In the genomic region with DNA sequence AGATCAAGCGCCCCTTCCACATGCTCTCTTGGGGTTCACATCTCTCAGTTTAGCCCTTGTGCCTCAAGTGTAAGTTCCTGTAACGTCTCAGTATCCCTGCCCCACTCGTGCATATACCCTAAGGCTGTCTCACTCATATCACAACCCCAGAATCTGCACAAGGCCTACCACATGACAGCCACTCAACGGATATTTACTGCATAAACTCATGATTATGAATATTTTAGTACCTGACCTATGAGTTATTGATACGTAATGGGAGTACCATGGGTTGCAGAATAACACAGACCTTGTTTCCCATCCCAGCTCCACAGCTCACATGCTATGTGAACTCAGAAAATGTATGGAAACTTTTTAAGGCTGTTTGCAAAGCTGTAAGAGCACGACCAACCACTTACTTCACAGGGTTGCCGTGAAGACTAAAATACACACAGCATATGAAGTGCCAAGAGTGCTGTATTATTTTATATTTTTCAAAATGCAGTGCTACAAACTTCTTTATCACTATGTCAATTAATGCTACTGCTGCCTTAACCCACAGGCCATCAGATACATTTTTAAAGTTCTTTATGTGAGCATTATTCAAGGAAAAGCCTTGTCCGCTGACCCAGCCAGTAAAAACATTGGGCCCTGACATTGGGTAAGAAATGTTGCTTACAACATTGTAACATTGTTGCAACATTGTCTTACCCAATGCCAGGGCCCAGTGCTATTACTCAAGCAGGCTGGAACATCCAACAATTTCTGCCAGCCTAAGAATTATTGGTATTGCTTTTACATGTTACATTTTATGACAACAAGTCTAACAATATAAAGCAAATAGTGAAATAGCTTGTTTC, we compare ENCODE assay signal across 1 cellular context.
TF ChIP-seq lines count a peak whose summit lies in the region.

No MANE protein-coding gene starts in this region.

TF ChIP-seq in SK-N-SH, 30 proteins besides CTCF, POLR2A, EP300 and RAD21 (continued from another document):
- TF ChIP-seq FOXM1 (IDR thresholded peaks at IDR 0.05; ENCODE audit: low read depth) (no peak), ELF1 (IDR thresholded peaks at IDR 0.05) (no peak), GATA2 (CRISPR knock-in tag; IDR thresholded peaks at IDR 0.05) (no peak), TAF1 (IDR thresholded peaks at IDR 0.05; ENCODE audit: borderline replicate concordance, low read depth, low read length) (no peak), RXRA (IDR thresholded peaks at IDR 0.05; ENCODE audit: borderline replicate concordance, low read depth) (no peak), SMC3 (IDR thresholded peaks at IDR 0.05; ENCODE audit: low read depth, low read length) (no peak), FOXJ3 (CRISPR knock-in tag; IDR thresholded peaks at IDR 0.05) (no peak), TEAD4 (IDR thresholded peaks at IDR 0.05; ENCODE audit: borderline replicate concordance, insufficient read depth) (no peak), JUND (IDR thresholded peaks at IDR 0.05) (no peak)
